ENCODE assay signal across 8 cellular contexts in the genomic region with DNA sequence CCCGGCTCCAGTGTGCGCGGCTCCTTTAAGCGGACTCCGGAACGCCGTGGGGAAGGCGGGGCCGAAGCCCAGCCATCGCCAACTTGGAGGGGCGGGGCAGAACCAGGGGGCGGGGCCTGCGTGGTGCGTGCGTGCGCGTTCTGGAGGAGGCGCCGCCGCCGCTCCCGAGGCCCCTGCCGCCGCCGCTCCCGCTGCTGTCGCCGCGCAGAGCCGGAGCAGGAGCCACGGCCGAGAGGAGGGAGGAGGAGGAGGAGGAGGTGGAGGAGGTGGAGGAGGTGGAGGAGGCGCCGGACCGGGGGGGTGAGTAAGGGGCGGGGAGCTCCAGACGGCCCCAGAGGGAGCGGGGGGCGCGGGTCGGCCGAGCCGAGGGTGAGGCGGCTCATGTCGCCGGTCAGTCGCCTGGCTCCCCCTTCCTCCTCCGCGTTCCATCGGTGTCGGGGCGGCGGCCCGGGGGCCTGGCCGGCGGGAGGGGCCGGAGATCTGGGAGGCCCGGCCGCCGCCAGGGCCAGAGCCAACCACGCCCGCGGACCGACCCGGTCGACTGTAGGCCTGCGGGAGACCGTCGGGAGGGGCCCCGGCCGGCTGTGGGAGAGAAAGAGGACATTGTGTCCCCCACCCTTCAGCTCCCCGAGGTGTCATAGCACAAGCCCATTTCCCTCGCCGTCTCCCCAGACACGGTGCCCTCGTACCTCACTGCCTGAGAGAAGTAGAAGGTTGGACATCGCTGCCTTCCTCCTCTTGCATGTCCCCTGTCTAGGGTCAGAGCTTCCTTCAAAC. TPM values are rescaled to one million over a fixed set of nuclear protein-coding genes. Genes with fewer than 3 reads are reported as not detected.
DNase-seq lines count a peak whose midpoint lies in the region; ATAC-seq and TF ChIP-seq lines count a peak whose summit lies in the region.

A gene (plus strand): TSS at position 155 of the 777 bp plus-strand sequence. CDS start 71,572 bp downstream, outside the sequence.

- H3K4me1 Mint-ChIP-seq in osteocyte (ENCODE audit: unreplicated experiment) = peaks cover 37% of the 10 kb centered on the region

- H3K27ac Mint-ChIP-seq in osteocyte (ENCODE audit: unreplicated experiment) = peak within 1 kb of the TSS; percentile 75

- peaks cover 25% of the 10 kb centered on the region for H3K4me1 ChIP-seq in testis

- no peaks in the 10 kb centered on the region for H3K9me3 Mint-ChIP-seq in osteocyte (ENCODE audit: unreplicated experiment)

- H3K9me3 ChIP-seq in testis = no peaks in the 10 kb centered on the region

- H3K27me3 Mint-ChIP-seq in osteocyte (ENCODE audit: unreplicated experiment) = no peaks in the 10 kb centered on the region

- intact Hi-C loops in head of caudate nucleus (cut with DNase I) (loop anchor here (10.0 kb wide), 1 partner anchor 105 kb away; no protein-coding TSS in a partner anchor), testis (cut with DNase I; ENCODE audit: low total_unique reads) (no loop called here)

- peak within 1 kb of the TSS; percentile 75 to 96 for H3K4me3 ChIP-seq in testis

- no peak for TF ChIP-seq POLR2A in testis (IDR thresholded peaks at IDR 0.05)

- no peaks in the 10 kb centered on the region for H3K36me3 Mint-ChIP-seq in osteocyte (ENCODE audit: unreplicated experiment)

- no peaks in the 10 kb centered on the region for H3K36me3 ChIP-seq in testis (ENCODE audit: low read depth, missing control alignments)

- 1% methylated on average over 36 to 57 of the region's 77 CpGs for WGBS in testis, 2 donors

- TF ChIP-seq CTCF in osteocyte (IDR thresholded peaks at IDR 0.05) = no peak
- TF ChIP-seq CTCF in testis (IDR thresholded peaks at IDR 0.05) = no peak

- peak; percentile 50 for ATAC-seq in HG02610 (IDR thresholded peaks at IDR 0.05; ENCODE audit: unreplicated experiment)

- no peaks in the 10 kb centered on the region for H3K27me3 ChIP-seq in testis

- H3K4me3 Mint-ChIP-seq in osteocyte (ENCODE audit: unreplicated experiment) = peak within 1 kb of the TSS; percentile 85

- peak within 1 kb of the TSS; percentile 96 to 97 for H3K27ac ChIP-seq in testis

- DNase-seq in GM04503 (ENCODE audit: low read depth) (peak; percentile 36), NCI-H1417 (lab: John Stamatoyannopoulos, UW) (peak; percentile 91 to 93 (median 91)), SW480 (ENCODE audit: low spot score) (peak; percentile 83), head of caudate nucleus (peak; percentile 84 to 98 (median 96)), osteocyte (ENCODE audit: extremely low spot score, unreplicated experiment) (peak; percentile 97), testis (peak; percentile 98)
- peak; percentile 91 for DNase-seq in activated naive CD8-positive, alpha-beta T cell treated with anti-CD3 and anti-CD28 coated beads, Interleukin-2, amount 50 U/mL, for 16 hours (ENCODE audit: low read depth, low spot score)

RNA-seq across cellular contexts. Expression of the gene that starts here (rescaled TPM):
- 48.3 and 51.0 TPM in 2 replicates for total RNA-seq in osteocyte
- total RNA-seq in testis = 10 to 100 TPM; 20.8 to 27.6 TPM
- polyA plus RNA-seq in testis (ENCODE audit: insufficient read depth, low read depth, low replicate concordance) = 42.8 TPM

Comparison
In these comparisons a context has a peak if more than half of its experiments do, and no peak if none do; other contexts are left out.
1. Peak in every context shown above with its lines: DNase-seq, ATAC-seq, H3K4me3 ChIP-seq and H3K27ac ChIP-seq.
2. DNase-seq: peak in every context shown above with its lines; median percentile 98 in testis; 97 in osteocyte; 96 in head of caudate nucleus; 91 in NCI-H1417; 91 in activated naive CD8-positive, alpha-beta T cell treated with anti-CD3 and anti-CD28 coated beads, Interleukin-2, amount 50 U/mL, for 16 hours; 83 in SW480; 36 in GM04503.